Comparison of ENCODE assay signal across 24 cellular contexts in the genomic region with DNA sequence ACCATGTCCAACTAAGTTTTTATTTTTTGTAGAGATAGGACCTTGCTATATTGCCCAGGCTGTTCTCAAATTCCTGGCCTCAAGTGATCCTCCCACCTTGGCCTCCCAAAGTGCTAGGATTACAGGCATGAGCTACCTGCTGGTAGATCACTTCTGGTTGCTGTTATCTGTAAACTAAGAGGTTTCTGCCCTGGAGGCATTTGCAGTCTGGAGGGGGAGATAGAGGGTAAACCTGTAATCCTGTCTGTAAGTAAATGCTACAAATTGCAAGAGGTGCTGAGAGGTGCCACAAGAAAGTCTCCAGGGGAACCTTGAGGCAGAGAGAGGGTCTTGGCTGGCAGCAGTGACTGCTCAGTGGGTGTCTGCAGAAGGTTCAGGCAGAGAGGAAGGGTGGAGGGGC. TPM values are rescaled to one million over a fixed set of nuclear protein-coding genes. Genes with fewer than 3 reads are reported as not detected.
DNase-seq lines count a peak whose midpoint lies in the region; ATAC-seq and TF ChIP-seq lines count a peak whose summit lies in the region.
"Had no signal": no experiment of that assay in that cellular context is flagged by ENCODE, and none has a peak within 500 bp of the region (broad histone marks: within the 10 kb centered on the region; RNA-seq: fewer than 3 reads in every experiment).

No MANE protein-coding gene starts in this region.

- H3K4me2 ChIP-seq in Loucy (ENCODE audit: low read depth, low read length, poor library complexity, severe bottlenecking) = no peak overlapping the region

- H3K4me3 Mint-ChIP-seq in chondrocyte (ENCODE audit: unreplicated experiment) = no peak overlapping the region
- H3K4me3 Mint-ChIP-seq: CD4-positive, alpha-beta memory T cell had no signal

- peaks cover 8% of the 10 kb centered on the region for H3K27me3 Mint-ChIP-seq in chondrocyte (ENCODE audit: low read depth)

- DNase-seq in heart left ventricle = no peak
- no peak for DNase-seq in Right ventricle myocardium superior
- DNase-seq in chondrocyte (ENCODE audit: low spot score) = no peak
- DNase-seq in sciatic nerve (ENCODE audit: low spot score) = no peak
- DNase-seq in coronary artery (ENCODE audit: low spot score) = no peak
- DNase-seq in cerebellar cortex (ENCODE audit: low spot score) = no peak
- DNase-seq: 8988T; Caco-2; CD4-positive, alpha-beta memory T cell; DMS153; GDM1; Karpas-422; NCI-H1694 treated with DMSO at 0.1 percent for 48 hours; NCI-H2107; NCI-H510A; NCI-H748 treated with DMSO at 0.1 percent for 48 hours; NK-92 treated with Interleukin-12 subunit alpha and Interleukin-12 subunit beta, amount 100 ng/mL, for 24 hours; SJCRH30 had no signal

- no peak for TF ChIP-seq POLR2A in heart left ventricle (IDR thresholded peaks at IDR 0.05)

- H3K4me1 ChIP-seq in heart left ventricle (peaks cover 0 to 24% (median 15%) of the 10 kb centered on the region in 12 donors), Loucy (ENCODE audit: insufficient read depth, low read length, poor library complexity, severe bottlenecking) (no peaks in the 10 kb centered on the region)
- H3K4me1 ChIP-seq: Caco-2 had no signal

- no peaks in the 10 kb centered on the region for H3K79me2 ChIP-seq in Loucy (ENCODE audit: insufficient read depth, low read length)

- no peaks in the 10 kb centered on the region for H4K20me1 ChIP-seq in Loucy (ENCODE audit: insufficient read depth, low read length, poor library complexity, severe bottlenecking)
- H4K20me1 ChIP-seq: BLaER1 treated with 17β-estradiol and CSF1 and Interleukin-3, amounts not matched to agents 10 nM and 100 nM had no signal

- no peaks in the 10 kb centered on the region for H3K9me2 ChIP-seq in Loucy (replicated peaks; ENCODE audit: low read depth, low read length)

- ATAC-seq in heart left ventricle (no peak), Right ventricle myocardium superior (ENCODE audit: poor library complexity) (no peak), sciatic nerve (peak; percentile 8)

- no peak for TF ChIP-seq CTCF in heart left ventricle (IDR thresholded peaks at IDR 0.05)
- TF ChIP-seq CTCF in Loucy (conservative IDR thresholded peaks at IDR 0.05; ENCODE audit: low read length) = no peak
- no peak for TF ChIP-seq CTCF in chondrocyte (IDR thresholded peaks at IDR 0.05)
- no peak for TF ChIP-seq CTCF in coronary artery (IDR thresholded peaks at IDR 0.05)

- peaks cover 14% of the 10 kb centered on the region for H3K4me1 Mint-ChIP-seq in chondrocyte (ENCODE audit: low read depth)
- H3K4me1 Mint-ChIP-seq: CD4-positive, alpha-beta memory T cell; IgD-negative memory B cell had no signal

- H3K9ac ChIP-seq in Loucy (ENCODE audit: low read depth, low read length, poor library complexity, severe bottlenecking) = no peak overlapping the region
- H3K9ac ChIP-seq: BLaER1 treated with 17β-estradiol and CSF1 and Interleukin-3, amounts not matched to agents 10 nM and 100 nM had no signal

- H3K27me3 ChIP-seq in heart left ventricle = no peaks in the 10 kb centered on the region
- no peaks in the 10 kb centered on the region for H3K27me3 ChIP-seq in Loucy (ENCODE audit: insufficient read depth, low read length, poor library complexity, severe bottlenecking)
- H3K27me3 ChIP-seq: BLaER1 treated with 17β-estradiol and CSF1 and Interleukin-3, amounts not matched to agents 10 nM and 100 nM; SJCRH30 had no signal

- H3K36me3 ChIP-seq in heart left ventricle (no peaks in the 10 kb centered on the region), Loucy (ENCODE audit: insufficient read depth, low read length) (no peaks in the 10 kb centered on the region)
- H3K36me3 ChIP-seq: BLaER1 treated with 17β-estradiol and CSF1 and Interleukin-3, amounts not matched to agents 10 nM and 100 nM; SJCRH30 had no signal

- H2AFZ ChIP-seq in Loucy (ENCODE audit: low read length) = peak overlapping the region; percentile 54; the same call in 1 of the 2 replicates

- intact Hi-C loops in heart left ventricle (cut with DNase I) (loop anchor here in 1 of 10 donors (2.0 kb wide), 1 partner anchor 30 kb away; the partner anchor contains the start of gene GGTA1), Right ventricle myocardium superior (cut with DNase I) (no loop called here), sciatic nerve (cut with DNase I) (no loop called here)

- peak overlapping the region in 9 of 12 donors; percentile 26 to 79 (median 64) for H3K27ac ChIP-seq in heart left ventricle
- no peak overlapping the region for H3K27ac ChIP-seq in coronary artery
- H3K27ac ChIP-seq: BLaER1 treated with 17β-estradiol and CSF1 and Interleukin-3, amounts not matched to agents 10 nM and 100 nM; SJCRH30 had no signal

- H3K9me3 ChIP-seq in heart left ventricle (no peaks in the 10 kb centered on the region), Loucy (ENCODE audit: insufficient read depth, low read depth, low read length) (no peaks in the 10 kb centered on the region)
- H3K9me3 ChIP-seq: Caco-2, SJCRH30 had no signal

- H3K36me3 Mint-ChIP-seq in chondrocyte (ENCODE audit: low read depth) = peaks cover 2% of the 10 kb centered on the region
- H3K36me3 Mint-ChIP-seq: CD4-positive, alpha-beta memory T cell had no signal

- no peaks in the 10 kb centered on the region for H3K9me3 Mint-ChIP-seq in chondrocyte (ENCODE audit: low read depth)

- peak overlapping the region; percentile 11 for H3K27ac Mint-ChIP-seq in chondrocyte (ENCODE audit: unreplicated experiment)
- H3K27ac Mint-ChIP-seq: CD4-positive, alpha-beta memory T cell; IgD-negative memory B cell had no signal

- no peak overlapping the region for H3K4me3 ChIP-seq in heart left ventricle
- H3K4me3 ChIP-seq in Loucy (ENCODE audit: low read length, poor library complexity, severe bottlenecking) = no peak overlapping the region
- no peak overlapping the region for H3K4me3 ChIP-seq in coronary artery
- H3K4me3 ChIP-seq: BLaER1 treated with 17β-estradiol and CSF1 and Interleukin-3, amounts not matched to agents 10 nM and 100 nM; SJCRH30 had no signal

- H3F3A ChIP-seq in Loucy (ENCODE audit: low read depth) = no peaks in the 10 kb centered on the region

RNA-seq across cellular contexts. Expression of gene GGTA1, which starts 29.0 kb away (rescaled TPM):
- total RNA-seq in heart left ventricle (10 to 100 TPM in 4 of 9 donors, 1 to 10 TPM in 5; 1.9 to 47.7 (median 8.0) TPM), Right ventricle myocardium superior (31.3 TPM), chondrocyte (0.46 to 3.2 TPM (median 2.5 TPM) in 3 replicates), sciatic nerve (16.0 TPM)
- polyA plus RNA-seq in heart left ventricle = 10 to 100 TPM in 1 of 2 donors, 1 to 10 TPM in 1; 1.8 to 23.9 TPM
- total RNA-seq: Caco-2; CD4-positive, alpha-beta memory T cell; Daoy; H1; MCF 10A; SJCRH30 had no signal
- polyA plus RNA-seq: CD4-positive, alpha-beta memory T cell; H1; IgD-negative memory B cell had no signal

Comparison
In these comparisons a context has a peak if more than half of its experiments do, and no peak if none do; other contexts are left out.
1. H3K27ac ChIP-seq: peak in heart left ventricle (9 of 12); none in coronary artery (0 of 2).